1 cellular context compared by ENCODE assay signal in genomic region chr3:197021231-197021630, GRCh38.
TF ChIP-seq lines count a peak whose summit lies in the region.

No MANE protein-coding gene starts in this region.

TF ChIP-seq in HepG2, 621 proteins besides CTCF, POLR2A, EP300 and RAD21 (continued from another document):
- TF ChIP-seq ZNF281 (CRISPR knock-in tag; IDR thresholded peaks at IDR 0.05; ENCODE audit: borderline replicate concordance) (peak; percentile 30; the same call in 1 of the 2 replicates), PCBP1 (IDR thresholded peaks at IDR 0.05; ENCODE audit: borderline replicate concordance, low read depth, low read length) (0 out of 2 replicates have a peak, but pooled peaks have one; percentile 39), AGO1 (IDR thresholded peaks at IDR 0.05; ENCODE audit: low read depth, low read length, poor library complexity, severe bottlenecking) (peak; percentile 58), ZNF687 (CRISPR knock-in tag; IDR thresholded peaks at IDR 0.05) (peak; percentile 17)
